1 cellular context compared by ENCODE assay signal in the genomic region with DNA sequence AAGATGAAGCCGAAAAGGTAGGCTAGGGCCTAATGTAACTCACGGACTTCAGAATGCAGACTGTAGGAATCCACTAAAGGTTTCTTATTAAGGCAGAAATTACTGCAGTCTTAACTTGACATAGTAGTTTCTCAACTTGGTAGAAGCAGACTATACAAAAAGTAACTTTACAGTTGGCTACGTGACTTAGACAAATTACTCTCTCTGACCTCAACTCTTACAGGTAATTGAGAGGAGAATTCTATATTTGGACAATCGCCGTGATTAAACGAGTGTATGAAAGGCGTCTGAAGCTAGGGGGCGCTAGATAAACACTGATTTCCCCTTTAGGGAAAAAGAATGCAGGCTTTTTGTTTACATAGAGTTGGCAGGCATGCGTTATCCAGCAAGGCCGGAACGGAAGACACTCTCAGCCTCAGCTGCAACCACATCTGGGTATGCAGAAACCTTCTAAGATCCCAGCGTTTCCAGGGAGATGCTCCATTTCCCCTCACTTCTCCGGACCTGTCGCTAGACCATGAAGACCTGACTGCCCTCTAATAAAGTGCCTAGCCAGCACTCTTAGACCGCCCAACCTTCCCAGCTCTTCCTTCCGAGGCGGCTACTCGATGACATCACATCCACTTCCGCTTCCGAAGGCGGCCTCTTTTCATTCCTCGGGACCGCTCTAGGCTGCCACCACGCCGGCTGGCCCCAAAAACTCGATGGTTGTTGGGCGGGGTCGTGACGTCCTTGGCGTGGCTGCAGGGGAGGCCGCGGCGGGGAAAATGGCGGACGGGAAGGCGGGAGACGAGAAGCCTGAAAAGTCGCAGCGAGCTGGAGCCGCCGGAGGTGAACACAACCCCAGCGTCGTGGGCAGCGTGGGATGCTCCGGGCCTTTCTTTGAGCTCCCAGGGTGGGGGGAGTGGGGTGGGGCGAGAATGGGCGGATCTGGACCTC.
A peak's percentile ranks its signal among the peaks of the same experiment; 100 is the strongest.
TF ChIP-seq lines count a peak whose summit lies in the region.

TSS of gene PCNP (plus strand) at position 732 of the 939 bp plus-strand sequence. CDS start at position 768, 36 bp downstream.

TF ChIP-seq in HepG2, 621 proteins besides CTCF, POLR2A, EP300 and RAD21 (continued from another document and continues in another):
- TF ChIP-seq HNF1B (CRISPR knock-in tag; IDR thresholded peaks at IDR 0.05) (peak; percentile 84), ZNF639 (CRISPR knock-in tag; conservative IDR thresholded peaks at IDR 0.05) (no peak; the same call in 1 of the 2 replicates), YEATS2 (CRISPR knock-in tag; IDR thresholded peaks at IDR 0.05; ENCODE audit: borderline replicate concordance) (peak; percentile 96), ZNF256 (CRISPR knock-in tag; conservative IDR thresholded peaks at IDR 0.05) (no peak), CHD2 (IDR thresholded peaks at IDR 0.05; ENCODE audit: low read depth, low read length) (0 out of 2 replicates have a peak, but pooled peaks have one; percentile 11), ZSCAN12 (CRISPR knock-in tag; IDR thresholded peaks at IDR 0.05) (no peak; the same call in 1 of the 2 replicates), FOXC1 (CRISPR knock-in tag; IDR thresholded peaks at IDR 0.05; ENCODE audit: borderline replicate concordance) (peak; percentile 80; the same call in 1 of the 2 replicates), ZNF17 (CRISPR knock-in tag; IDR thresholded peaks at IDR 0.05) (0 out of 2 replicates have a peak, but pooled peaks have one; percentile 17), TRIM24 (CRISPR knock-in tag; IDR thresholded peaks at IDR 0.05) (no peak), RBM22 (optimal IDR thresholded peaks at IDR 0.05; ENCODE audit: low read length) (no peak), MTF1 (CRISPR knock-in tag; IDR thresholded peaks at IDR 0.05) (no peak), ZNF652 (CRISPR knock-in tag; IDR thresholded peaks at IDR 0.05; ENCODE audit: borderline replicate concordance, low read depth) (no peak), ZNF331 (CRISPR knock-in tag; IDR thresholded peaks at IDR 0.05) (peak; percentile 59; the same call in 1 of the 2 replicates), ZNF644 (CRISPR knock-in tag; IDR thresholded peaks at IDR 0.05; ENCODE audit: low read depth) (peak; percentile 23; the same call in 1 of the 2 replicates), ADNP (CRISPR knock-in tag; IDR thresholded peaks at IDR 0.05) (no peak), XRCC5 (optimal IDR thresholded peaks at IDR 0.05; ENCODE audit: low read length) (peak; percentile 88), ZNF576 (CRISPR knock-in tag; IDR thresholded peaks at IDR 0.05) (no peak; the same call in 1 of the 2 replicates), ATF6 (CRISPR knock-in tag; conservative IDR thresholded peaks at IDR 0.05) (no peak), IKZF1 (IDR thresholded peaks at IDR 0.05) (no peak), MBNL3 (CRISPR knock-in tag; conservative IDR thresholded peaks at IDR 0.05) (no peak), SKI (IDR thresholded peaks at IDR 0.05; ENCODE audit: partially characterized antibody) (no peak), HOXA7 (CRISPR knock-in tag; IDR thresholded peaks at IDR 0.05) (no peak), TOE1 (CRISPR knock-in tag; IDR thresholded peaks at IDR 0.05) (no peak), ZNF484 (CRISPR knock-in tag; IDR thresholded peaks at IDR 0.05; ENCODE audit: borderline replicate concordance, low read depth) (no peak), MED1 (CRISPR knock-in tag; IDR thresholded peaks at IDR 0.05) (peak; percentile 80), TIGD3 (CRISPR knock-in tag; IDR thresholded peaks at IDR 0.05; ENCODE audit: borderline replicate concordance) (no peak), ZNF138 (CRISPR knock-in tag; IDR thresholded peaks at IDR 0.05; ENCODE audit: low read depth) (no peak), ZNF20 (CRISPR knock-in tag; IDR thresholded peaks at IDR 0.05) (peak; percentile 94), ZNF496 (CRISPR knock-in tag; IDR thresholded peaks at IDR 0.05; ENCODE audit: insufficient replicate concordance) (no peak), ZNF792 (CRISPR knock-in tag; IDR thresholded peaks at IDR 0.05) (0 out of 2 replicates have a peak, but pooled peaks have one; percentile 39), NFYB (CRISPR knock-in tag; IDR thresholded peaks at IDR 0.05) (no peak), ATF3 (CRISPR knock-in tag; IDR thresholded peaks at IDR 0.05) (0 out of 2 replicates have a peak, but pooled peaks have one; percentile 53), ZNF891 (CRISPR knock-in tag; IDR thresholded peaks at IDR 0.05) (0 out of 2 replicates have a peak, but pooled peaks have one; percentile 23), ZNF205 (CRISPR knock-in tag; IDR thresholded peaks at IDR 0.05) (no peak; the same call in 1 of the 2 replicates), ZNF552 (CRISPR knock-in tag; IDR thresholded peaks at IDR 0.05; ENCODE audit: borderline replicate concordance) (peak; percentile 74; the same call in 1 of the 2 replicates), NCOR1 (IDR thresholded peaks at IDR 0.05; ENCODE audit: borderline replicate concordance, low read length) (peak; percentile 55; the same call in 1 of the 2 replicates), ZNF225 (CRISPR knock-in tag; IDR thresholded peaks at IDR 0.05) (peak; percentile 80; the same call in 1 of the 2 replicates), KDM6A (CRISPR knock-in tag; IDR thresholded peaks at IDR 0.05; ENCODE audit: low read depth) (no peak), RELA (CRISPR knock-in tag; IDR thresholded peaks at IDR 0.05) (no peak), ZNF383 (CRISPR knock-in tag; IDR thresholded peaks at IDR 0.05; ENCODE audit: borderline replicate concordance) (no peak)
- TF ChIP-seq, protein P1, sequence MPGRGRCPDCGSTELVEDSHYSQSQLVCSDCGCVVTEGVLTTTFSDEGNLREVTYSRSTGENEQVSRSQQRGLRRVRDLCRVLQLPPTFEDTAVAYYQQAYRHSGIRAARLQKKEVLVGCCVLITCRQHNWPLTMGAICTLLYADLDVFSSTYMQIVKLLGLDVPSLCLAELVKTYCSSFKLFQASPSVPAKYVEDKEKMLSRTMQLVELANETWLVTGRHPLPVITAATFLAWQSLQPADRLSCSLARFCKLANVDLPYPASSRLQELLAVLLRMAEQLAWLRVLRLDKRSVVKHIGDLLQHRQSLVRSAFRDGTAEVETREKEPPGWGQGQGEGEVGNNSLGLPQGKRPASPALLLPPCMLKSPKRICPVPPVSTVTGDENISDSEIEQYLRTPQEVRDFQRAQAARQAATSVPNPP (CRISPR knock-in tag; IDR thresholded peaks at IDR 0.05), result peak; percentile 36; the same call in 1 of the 2 replicates
- TF ChIP-seq, protein P2, sequence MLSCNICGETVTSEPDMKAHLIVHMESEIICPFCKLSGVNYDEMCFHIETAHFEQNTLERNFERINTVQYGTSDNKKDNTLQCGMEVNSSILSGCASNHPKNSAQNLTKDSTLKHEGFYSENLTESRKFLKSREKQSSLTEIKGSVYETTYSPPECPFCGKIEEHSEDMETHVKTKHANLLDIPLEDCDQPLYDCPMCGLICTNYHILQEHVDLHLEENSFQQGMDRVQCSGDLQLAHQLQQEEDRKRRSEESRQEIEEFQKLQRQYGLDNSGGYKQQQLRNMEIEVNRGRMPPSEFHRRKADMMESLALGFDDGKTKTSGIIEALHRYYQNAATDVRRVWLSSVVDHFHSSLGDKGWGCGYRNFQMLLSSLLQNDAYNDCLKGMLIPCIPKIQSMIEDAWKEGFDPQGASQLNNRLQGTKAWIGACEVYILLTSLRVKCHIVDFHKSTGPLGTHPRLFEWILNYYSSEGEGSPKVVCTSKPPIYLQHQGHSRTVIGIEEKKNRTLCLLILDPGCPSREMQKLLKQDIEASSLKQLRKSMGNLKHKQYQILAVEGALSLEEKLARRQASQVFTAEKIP (CRISPR knock-in tag; IDR thresholded peaks at IDR 0.05; ENCODE audit: borderline replicate concordance), result no peak
- TF ChIP-seq, protein P3, sequence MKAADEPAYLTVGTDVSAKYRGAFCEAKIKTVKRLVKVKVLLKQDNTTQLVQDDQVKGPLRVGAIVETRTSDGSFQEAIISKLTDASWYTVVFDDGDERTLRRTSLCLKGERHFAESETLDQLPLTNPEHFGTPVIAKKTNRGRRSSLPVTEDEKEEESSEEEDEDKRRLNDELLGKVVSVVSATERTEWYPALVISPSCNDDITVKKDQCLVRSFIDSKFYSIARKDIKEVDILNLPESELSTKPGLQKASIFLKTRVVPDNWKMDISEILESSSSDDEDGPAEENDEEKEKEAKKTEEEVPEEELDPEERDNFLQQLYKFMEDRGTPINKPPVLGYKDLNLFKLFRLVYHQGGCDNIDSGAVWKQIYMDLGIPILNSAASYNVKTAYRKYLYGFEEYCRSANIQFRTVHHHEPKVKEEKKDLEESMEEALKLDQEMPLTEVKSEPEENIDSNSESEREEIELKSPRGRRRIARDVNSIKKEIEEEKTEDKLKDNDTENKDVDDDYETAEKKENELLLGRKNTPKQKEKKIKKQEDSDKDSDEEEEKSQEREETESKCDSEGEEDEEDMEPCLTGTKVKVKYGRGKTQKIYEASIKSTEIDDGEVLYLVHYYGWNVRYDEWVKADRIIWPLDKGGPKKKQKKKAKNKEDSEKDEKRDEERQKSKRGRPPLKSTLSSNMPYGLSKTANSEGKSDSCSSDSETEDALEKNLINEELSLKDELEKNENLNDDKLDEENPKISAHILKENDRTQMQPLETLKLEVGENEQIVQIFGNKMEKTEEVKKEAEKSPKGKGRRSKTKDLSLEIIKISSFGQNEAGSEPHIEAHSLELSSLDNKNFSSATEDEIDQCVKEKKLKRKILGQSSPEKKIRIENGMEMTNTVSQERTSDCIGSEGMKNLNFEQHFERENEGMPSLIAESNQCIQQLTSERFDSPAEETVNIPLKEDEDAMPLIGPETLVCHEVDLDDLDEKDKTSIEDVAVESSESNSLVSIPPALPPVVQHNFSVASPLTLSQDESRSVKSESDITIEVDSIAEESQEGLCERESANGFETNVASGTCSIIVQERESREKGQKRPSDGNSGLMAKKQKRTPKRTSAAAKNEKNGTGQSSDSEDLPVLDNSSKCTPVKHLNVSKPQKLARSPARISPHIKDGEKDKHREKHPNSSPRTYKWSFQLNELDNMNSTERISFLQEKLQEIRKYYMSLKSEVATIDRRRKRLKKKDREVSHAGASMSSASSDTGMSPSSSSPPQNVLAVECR (CRISPR knock-in tag; IDR thresholded peaks at IDR 0.05; ENCODE audit: borderline replicate concordance), result peak; percentile 90; the same call in 1 of the 2 replicates
- TF ChIP-seq, protein P4, sequence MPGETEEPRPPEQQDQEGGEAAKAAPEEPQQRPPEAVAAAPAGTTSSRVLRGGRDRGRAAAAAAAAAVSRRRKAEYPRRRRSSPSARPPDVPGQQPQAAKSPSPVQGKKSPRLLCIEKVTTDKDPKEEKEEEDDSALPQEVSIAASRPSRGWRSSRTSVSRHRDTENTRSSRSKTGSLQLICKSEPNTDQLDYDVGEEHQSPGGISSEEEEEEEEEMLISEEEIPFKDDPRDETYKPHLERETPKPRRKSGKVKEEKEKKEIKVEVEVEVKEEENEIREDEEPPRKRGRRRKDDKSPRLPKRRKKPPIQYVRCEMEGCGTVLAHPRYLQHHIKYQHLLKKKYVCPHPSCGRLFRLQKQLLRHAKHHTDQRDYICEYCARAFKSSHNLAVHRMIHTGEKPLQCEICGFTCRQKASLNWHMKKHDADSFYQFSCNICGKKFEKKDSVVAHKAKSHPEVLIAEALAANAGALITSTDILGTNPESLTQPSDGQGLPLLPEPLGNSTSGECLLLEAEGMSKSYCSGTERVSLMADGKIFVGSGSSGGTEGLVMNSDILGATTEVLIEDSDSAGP (CRISPR knock-in tag; IDR thresholded peaks at IDR 0.05; ENCODE audit: borderline replicate concordance), result peak; percentile 93
